In the genomic region with DNA sequence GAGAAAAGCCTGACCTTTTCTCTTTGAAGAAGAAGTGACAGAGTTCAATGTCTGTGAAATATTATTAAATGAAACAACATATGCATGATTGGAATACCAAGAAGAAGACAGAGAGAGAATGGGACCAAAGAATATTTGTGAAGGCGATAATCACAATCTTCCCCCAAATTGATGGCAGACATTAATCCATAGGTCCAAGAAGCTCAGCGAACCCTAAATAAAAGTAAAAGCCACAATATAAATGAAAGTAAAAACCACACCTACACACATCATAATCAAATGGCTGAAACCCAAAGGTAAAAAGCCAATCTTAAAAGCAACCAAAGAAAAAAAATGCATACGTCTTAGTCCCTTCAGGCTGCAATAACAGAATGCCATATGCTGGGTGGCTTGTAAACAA, we compare ENCODE assay signal across 24 cellular contexts.
"Had no signal": no experiment of that assay in that cellular context is flagged by ENCODE, and none has a peak within 500 bp of the region (broad histone marks: within the 10 kb centered on the region; RNA-seq: fewer than 3 reads in every experiment).

No MANE protein-coding gene starts in this region.

- H3K4me1 ChIP-seq: suprapubic skin, testis, thyroid gland, tibial artery, tibial nerve, transverse colon, upper lobe of left lung, upper lobe of right lung, uterus, vagina had no signal

- DNase-seq: stimulated activated CD4-positive, alpha-beta T cell treated with anti-CD3 and anti-CD28 coated beads, Interleukin-2, amount 100 ng/mL, for 48 hours; stimulated activated CD4-positive, alpha-beta T cell treated with anti-CD3 and anti-CD28 coated beads, Interleukin-4, amount 100 ng/mL, for 1 hour; stimulated activated CD4-positive, alpha-beta T cell treated with anti-CD3 and anti-CD28 coated beads, Interleukin-4, amount 100 ng/mL, for 24 hours; stimulated activated CD4-positive, alpha-beta T cell treated with anti-CD3 and anti-CD28 coated beads, Interleukin-4, amount 100 ng/mL, for 4 hours; stimulated activated CD8-positive, alpha-beta memory T cell treated with anti-CD3 and anti-CD28 coated beads, Interleukin-4, amount 100 ng/mL, for 48 hours; stimulated activated naive B cell treated with anti-CD40 and anti-IgM and Interleukin-4, amounts not matched to agents 10 μg/mL and 1 μg/mL and 100 μg/mL, for 72 hours; stimulated activated naive CD4-positive, alpha-beta T cell; stimulated activated naive CD4-positive, alpha-beta T cell treated with Interleukin-2 at 50 U/mL for 16 hours; stimulated activated naive CD8-positive, alpha-beta T cell treated with anti-CD3 and anti-CD28 coated beads, Interleukin-15, amount 100 ng/mL, for 72 hours; stimulated activated naive CD8-positive, alpha-beta T cell treated with anti-CD3 and anti-CD28 coated beads, Interleukin-15, Interleukin-2, amounts not matched to agents 100 U/mL and 50 U/mL, for 24 hours; stomach; substantia nigra; testis; thyroid gland; tibial artery; transverse colon; trophoblast cell; upper lobe of left lung; upper lobe of right lung; uterus had no signal

- H3K4me3 ChIP-seq: stomach, suprapubic skin, testis, thoracic aorta, thyroid gland, tibial artery, tibial nerve, transverse colon, upper lobe of left lung, upper lobe of right lung, uterus, vagina had no signal

- H3K36me3 ChIP-seq: stomach, suprapubic skin, thoracic aorta, thyroid gland, tibial artery, tibial nerve, transverse colon, upper lobe of left lung, upper lobe of right lung, vagina had no signal

- H3K9me3 ChIP-seq: stomach, suprapubic skin, testis, thoracic aorta, thyroid gland, tibial artery, tibial nerve, transverse colon, upper lobe of left lung, upper lobe of right lung, uterus, vagina had no signal

- H3K27ac ChIP-seq: stomach, suprapubic skin, testis, thoracic aorta, thyroid gland, tibial artery, tibial nerve, transverse colon, upper lobe of left lung, upper lobe of right lung, uterus, vagina had no signal
